ENCODE assay signal across 8 cellular contexts in genomic region chr18:35343488-35343935, GRCh38. TPM values are rescaled to one million over a fixed set of nuclear protein-coding genes. Genes with fewer than 3 reads are reported as not detected.
A peak's percentile ranks its signal among the peaks of the same experiment; 100 is the strongest.
DNase-seq lines count a peak whose midpoint lies in the region; ATAC-seq lines count a peak whose summit lies in the region.

No MANE protein-coding gene starts in this region.

- no peaks in the 10 kb centered on the region for H3K9me3 Mint-ChIP-seq in activated CD8-positive, alpha-beta T cell treated with anti-CD3 and anti-CD28 coated beads, Interleukin-2, amount 10 ng/mL, durations not matched to agents 7 days and 5 days (ENCODE audit: insufficient read depth)

- ATAC-seq in activated CD8-positive, alpha-beta T cell treated with anti-CD3 and anti-CD28 coated beads, Interleukin-2, amount 10 ng/mL, durations not matched to agents 7 days and 5 days, result no peak
- ATAC-seq in GM18517 (IDR thresholded peaks at IDR 0.05; ENCODE audit: unreplicated experiment), result no peak
- ATAC-seq in HG03045 (IDR thresholded peaks at IDR 0.05; ENCODE audit: unreplicated experiment), result no peak

- peak overlapping the region; percentile 85 for H3K4me3 Mint-ChIP-seq in activated CD8-positive, alpha-beta T cell treated with anti-CD3 and anti-CD28 coated beads, Interleukin-2, amount 10 ng/mL, durations not matched to agents 7 days and 5 days

- no peaks in the 10 kb centered on the region for H3K27me3 ChIP-seq in subcutaneous abdominal adipose tissue (ENCODE audit: control insufficient read depth in 5 of 5, insufficient read depth in 4 of 5, low read length in 5 of 5)

- no peaks in the 10 kb centered on the region for H3K27me3 Mint-ChIP-seq in activated CD8-positive, alpha-beta T cell treated with anti-CD3 and anti-CD28 coated beads, Interleukin-2, amount 10 ng/mL, durations not matched to agents 7 days and 5 days (ENCODE audit: low read depth)

- peaks cover 38% of the 10 kb centered on the region for H3K36me3 Mint-ChIP-seq in activated CD8-positive, alpha-beta T cell treated with anti-CD3 and anti-CD28 coated beads, Interleukin-2, amount 10 ng/mL, durations not matched to agents 7 days and 5 days (ENCODE audit: low read depth)

- CTCF ChIA-PET in activated CD8-positive, alpha-beta T cell treated with anti-CD3 and anti-CD28 coated beads, Interleukin-2, amount 10 ng/mL, durations not matched to agents 7 days and 5 days (lab: Charles Lee), result interaction anchor here (1.2 kb wide), 1 partner anchor 112 kb away, joined by 3 read pairs; no protein-coding TSS in a partner anchor

- peaks cover 19 to 22% (median 19%) of the 10 kb centered on the region in 5 donors for H3K36me3 ChIP-seq in subcutaneous abdominal adipose tissue (ENCODE audit: control insufficient read depth in 5 of 5, insufficient read depth in 5 of 5, low read length in 5 of 5)

- H3K9ac ChIP-seq in subcutaneous abdominal adipose tissue (ENCODE audit: low read length in 5 of 5), result peak overlapping the region; percentile 74 to 100 (median 99)

- POLR2A ChIA-PET in activated CD8-positive, alpha-beta T cell treated with anti-CD3 and anti-CD28 coated beads, Interleukin-2, amount 10 ng/mL, durations not matched to agents 7 days and 5 days (lab: Charles Lee), result interaction anchor here (0.8 to 2.8 kb wide), 8 partner anchors 54 to 629 kb away, joined by 3 to 17 read pairs (median 6); partner anchors contain the start of genes INO80C, RMP24, ZNF397 and ZSCAN30

- DNase-seq in NCI-H82 (lab: John Stamatoyannopoulos, UW), result peak; percentile 28
- no peak for DNase-seq in NCI-H82 treated with DMSO at 0.1 percent for 48 hours (lab: John Stamatoyannopoulos, UW; ENCODE audit: unreplicated experiment)
- DNase-seq in activated CD8-positive, alpha-beta T cell treated with anti-CD3 and anti-CD28 coated beads, Interleukin-2, amount 10 ng/mL, durations not matched to agents 7 days and 5 days, result no peak
- no peak for DNase-seq in amygdala (lab: John Stamatoyannopoulos, UW)

- H3K4me1 ChIP-seq in subcutaneous abdominal adipose tissue (ENCODE audit: control insufficient read depth in 5 of 5, insufficient read depth in 5 of 5, low read length in 5 of 5), result peaks cover 2 to 28% (median 25%) of the 10 kb centered on the region in 5 donors

- peak overlapping the region; percentile 89 for H3K27ac Mint-ChIP-seq in activated CD8-positive, alpha-beta T cell treated with anti-CD3 and anti-CD28 coated beads, Interleukin-2, amount 10 ng/mL, durations not matched to agents 7 days and 5 days

- H3K4me3 ChIP-seq in iPS-18c (ENCODE audit: insufficient read depth, low read depth, low read length) (peak overlapping the region; percentile 97), subcutaneous abdominal adipose tissue (ENCODE audit: low read depth in 1 of 5, low read length in 5 of 5) (peak overlapping the region; percentile 85 to 93 (median 89))

- peak overlapping the region; percentile 99 for H3K27ac ChIP-seq in subcutaneous abdominal adipose tissue (ENCODE audit: low read depth, low read length)

- H3K9me3 ChIP-seq in iPS-18c (ENCODE audit: control insufficient read depth, insufficient read depth, low read length), result no peaks in the 10 kb centered on the region
- H3K9me3 ChIP-seq in subcutaneous abdominal adipose tissue (ENCODE audit: control insufficient read depth in 5 of 5, low read length in 5 of 5), result no peaks in the 10 kb centered on the region

- H3K4me1 Mint-ChIP-seq in activated CD8-positive, alpha-beta T cell treated with anti-CD3 and anti-CD28 coated beads, Interleukin-2, amount 10 ng/mL, durations not matched to agents 7 days and 5 days (ENCODE audit: low read depth), result peaks cover 35% of the 10 kb centered on the region

RNA-seq across cellular contexts. Expression of gene ZNF24, which starts 0.7 kb away (rescaled TPM):
- total RNA-seq in activated CD8-positive, alpha-beta T cell treated with anti-CD3 and anti-CD28 coated beads, Interleukin-2, amount 10 ng/mL, durations not matched to agents 7 days and 5 days, result 10 to 100 TPM; 48.8 to 53.2 TPM

RNA-seq across cellular contexts. Expression of gene ZNF396, which starts 33.6 kb away (rescaled TPM):
- under 1 TPM; 0.32 to 0.60 TPM for total RNA-seq in activated CD8-positive, alpha-beta T cell treated with anti-CD3 and anti-CD28 coated beads, Interleukin-2, amount 10 ng/mL, durations not matched to agents 7 days and 5 days

RNA-seq across cellular contexts. Expression of gene ZSCAN30, which starts 53.5 kb away (rescaled TPM):
- 10 to 100 TPM; 16.0 to 18.3 TPM for total RNA-seq in activated CD8-positive, alpha-beta T cell treated with anti-CD3 and anti-CD28 coated beads, Interleukin-2, amount 10 ng/mL, durations not matched to agents 7 days and 5 days
